In genomic region chr19:51802775-51803174, GRCh38 we compare ENCODE assay signal across 10 cellular contexts. TPM values are rescaled to one million over a fixed set of nuclear protein-coding genes. Genes with fewer than 3 reads are reported as not detected.
"Had no signal": no experiment of that assay in that cellular context is flagged by ENCODE, and none has a peak within 500 bp of the region (broad histone marks: within the 10 kb centered on the region; RNA-seq: fewer than 3 reads in every experiment).

No MANE protein-coding gene starts in this region.

- H3K27ac ChIP-seq: GM23248 had no signal

- H3K4me3 Mint-ChIP-seq: HFFc6, IgD-negative memory B cell had no signal

- DNase-seq: GM23248, GOT3, H7, HFFc6, KG1 had no signal

- H3K36me3 ChIP-seq: HAP-1 had no signal

- H3K4me1 ChIP-seq: HAP-1 had no signal

- H3K27ac Mint-ChIP-seq: HFFc6, IgD-negative memory B cell had no signal

- H3K9me3 ChIP-seq: HAP-1 had no signal

- H3K4me3 ChIP-seq: GM23248, HAP-1 had no signal

- ATAC-seq: HCT116, HepG2 had no signal

- H3K9me3 Mint-ChIP-seq: HFFc6 had no signal

RNA-seq across cellular contexts. Expression of gene FPR3, which starts 7.8 kb away (rescaled TPM):
- total RNA-seq: GM23248, H7, HepG2, HFFc6, HT1080 had no signal
- polyA plus RNA-seq: GM23248, HepG2, IgD-negative memory B cell had no signal

RNA-seq across cellular contexts. Expression of gene FPR2, which starts 41.8 kb away (rescaled TPM):
- total RNA-seq: GM23248, H7, HepG2, HFFc6 had no signal
- polyA plus RNA-seq: GM23248, HepG2, IgD-negative memory B cell had no signal

RNA-seq across cellular contexts. Expression of gene FPR1, which starts 51.1 kb away (rescaled TPM):
- total RNA-seq: GM23248, H7, HepG2 had no signal
- polyA plus RNA-seq: GM23248, HepG2 had no signal
